ENCODE assay signal across 13 cellular contexts in genomic region chr12:25058619-25059018, GRCh38.
DNase-seq lines count a peak whose midpoint lies in the region; ATAC-seq, FAIRE-seq and TF ChIP-seq lines count a peak whose summit lies in the region.
"Had no signal": no experiment of that assay in that cellular context is flagged by ENCODE, and none has a peak within 500 bp of the region (broad histone marks: within the 10 kb centered on the region; RNA-seq: fewer than 3 reads in every experiment).

No MANE protein-coding gene starts in this region.

- no peak overlapping the region for H2AFZ ChIP-seq in GM23338

- no peaks in the 10 kb centered on the region for H4K20me1 ChIP-seq in GM23338 (replicated peaks; ENCODE audit: insufficient read depth)

- no peak for TF ChIP-seq CTCF in GM23338 (conservative IDR thresholded peaks at IDR 0.05; ENCODE audit: low read depth in 2 of 2)

- H3K9me2 ChIP-seq in GM23338 (ENCODE audit: insufficient read depth) = no peaks in the 10 kb centered on the region

- H3F3A ChIP-seq in GM23338 (replicated peaks; ENCODE audit: low read depth) = no peaks in the 10 kb centered on the region

- no peak overlapping the region for H3K4me2 ChIP-seq in GM23338

- peak; percentile 94 for FAIRE-seq in GM19239 (lab: Jason Lieb, UNC)

- H3K27me3 ChIP-seq in H7 (ENCODE audit: control insufficient read depth, insufficient read depth, low read length) (no peaks in the 10 kb centered on the region), GM23338 (ENCODE audit: insufficient read depth) (no peaks in the 10 kb centered on the region)
- H3K27me3 ChIP-seq: dorsolateral prefrontal cortex had no signal

- in situ Hi-C loops in G401 (cut with HindIII; ENCODE audit: low sequenced_read_pairs) = no loop called here

- peaks cover 2% of the 10 kb centered on the region for H3K4me1 Mint-ChIP-seq in GM23338

- peak; percentile 41 for DNase-seq in G401 (ENCODE audit: low spot score)
- no peak for DNase-seq in GM19239 (ENCODE audit: insufficient read length, low spot score)
- peak; percentile 17 for DNase-seq in NCI-H1694 (lab: John Stamatoyannopoulos, UW)
- DNase-seq in NCI-H2081 (lab: John Stamatoyannopoulos, UW) = no peak
- no peak for DNase-seq in HuH-7.5 (ENCODE audit: low spot score)
- no peak for DNase-seq in H7
- no peak for DNase-seq in GM23338 (ENCODE audit: low spot score)
- DNase-seq: activated naive CD4-positive, alpha-beta T cell; dorsolateral prefrontal cortex; KG1 had no signal

- no peak overlapping the region for H3K27ac ChIP-seq in GM23338 (ENCODE audit: low read depth)
- H3K27ac ChIP-seq: dorsolateral prefrontal cortex, VCaP had no signal

- H3K79me2 ChIP-seq in GM23338 (replicated peaks; ENCODE audit: insufficient read depth) = no peaks in the 10 kb centered on the region

- peak; percentile 44 for ATAC-seq in HG02870 (IDR thresholded peaks at IDR 0.05; ENCODE audit: unreplicated experiment)
- no peak for ATAC-seq in GM23338

- no peaks in the 10 kb centered on the region for H3K36me3 ChIP-seq in H7 (replicated peaks; ENCODE audit: control insufficient read depth, insufficient read depth, low read length)
- H3K36me3 ChIP-seq in GM23338 (ENCODE audit: insufficient read depth) = no peaks in the 10 kb centered on the region

- no peak overlapping the region for H3K4me3 ChIP-seq in H7 (ENCODE audit: insufficient read depth, low read depth, low read length)
- H3K4me3 ChIP-seq in GM23338 = no peak overlapping the region
- H3K4me3 ChIP-seq: dorsolateral prefrontal cortex had no signal

- no peaks in the 10 kb centered on the region for H3K36me3 Mint-ChIP-seq in GM23338 (ENCODE audit: low read depth)

- no peaks in the 10 kb centered on the region for H3K9me3 Mint-ChIP-seq in GM23338
- H3K9me3 Mint-ChIP-seq: CD14-positive monocyte had no signal

- peaks cover 4% of the 10 kb centered on the region for H3K4me1 ChIP-seq in GM23338 (ENCODE audit: insufficient read depth)

- no peak overlapping the region for H3K4me3 Mint-ChIP-seq in GM23338
- H3K4me3 Mint-ChIP-seq: CD14-positive monocyte had no signal

- H3K27ac Mint-ChIP-seq in GM23338 = no peak overlapping the region

- H3K27me3 Mint-ChIP-seq in GM23338 (ENCODE audit: insufficient read depth, low read depth, poor library complexity) = no peaks in the 10 kb centered on the region

TF ChIP-seq in GM23338, 12 proteins besides CTCF, POLR2A, EP300 and RAD21:
- no peak for TF ChIP-seq STAT1 (IDR thresholded peaks at IDR 0.05; ENCODE audit: unreplicated experiment)
- no peak for TF ChIP-seq ETS1 (IDR thresholded peaks at IDR 0.05)
- no peak for TF ChIP-seq CREB1 (CRISPR knock-in tag; IDR thresholded peaks at IDR 0.05; ENCODE audit: low read depth)
- no peak for TF ChIP-seq ZNF462 (CRISPR knock-in tag; IDR thresholded peaks at IDR 0.05)
- no peak for TF ChIP-seq EZH2 (IDR thresholded peaks at IDR 0.05; ENCODE audit: low read depth, unreplicated experiment)
- no peak for TF ChIP-seq POLR2AphosphoS5 (IDR thresholded peaks at IDR 0.05; ENCODE audit: low read depth)
- TF ChIP-seq NANOG (IDR thresholded peaks at IDR 0.05; ENCODE audit: borderline replicate concordance) = no peak
- no peak for TF ChIP-seq ZNF331 (CRISPR knock-in tag; IDR thresholded peaks at IDR 0.05; ENCODE audit: low read depth)
- TF ChIP-seq REST (IDR thresholded peaks at IDR 0.05; ENCODE audit: unreplicated experiment) = no peak
- TF ChIP-seq JUNB (IDR thresholded peaks at IDR 0.05; ENCODE audit: unreplicated experiment) = no peak
- no peak for TF ChIP-seq ZNF114 (CRISPR knock-in tag; IDR thresholded peaks at IDR 0.05)
- TF ChIP-seq EZH2phosphoT487 (IDR thresholded peaks at IDR 0.05; ENCODE audit: unreplicated experiment) = no peak

Comparison
In these comparisons a context has a peak if more than half of its experiments do, and no peak if none do; other contexts are left out.
1. DNase-seq: peak in G401 (single experiment) and NCI-H1694 (single experiment); none in GM19239 (single experiment), NCI-H2081 (0 of 2), HuH-7.5 (single experiment), H7 (single experiment) and GM23338 (single experiment).